8 cellular contexts compared by ENCODE assay signal in the genomic region with DNA sequence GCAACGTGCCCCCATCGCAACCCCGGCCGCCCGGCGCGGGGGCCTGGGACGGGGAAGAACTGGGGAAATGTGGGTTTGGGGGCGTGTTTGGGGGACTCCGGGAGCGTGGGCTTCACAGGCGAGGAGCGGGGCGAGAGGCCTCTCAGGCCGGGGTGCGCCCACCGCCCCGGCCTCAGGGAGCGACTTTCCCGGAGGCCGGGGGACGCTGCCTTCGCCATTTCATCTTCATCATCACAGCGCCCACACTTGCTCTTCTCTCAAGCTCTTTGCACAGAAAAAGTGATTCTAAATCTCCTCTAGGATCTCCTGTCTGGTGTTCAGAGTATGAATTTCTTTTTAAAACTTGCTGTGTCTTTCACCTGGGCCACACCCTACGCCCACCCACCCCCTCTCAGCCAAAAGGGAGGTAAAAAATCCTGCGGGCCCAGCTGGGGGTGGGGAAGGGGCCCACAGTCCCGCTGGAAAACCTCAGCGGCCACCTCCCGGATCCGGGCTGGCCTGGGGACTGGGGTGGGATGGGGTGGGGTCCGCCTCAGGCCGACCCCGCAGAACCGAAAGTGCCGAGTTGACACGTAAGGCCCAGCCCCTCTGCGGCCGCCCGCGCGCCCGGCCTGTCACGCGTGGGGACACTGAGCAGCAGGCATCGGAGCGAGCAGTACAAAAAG. TPM values are rescaled to one million over a fixed set of nuclear protein-coding genes. Genes with fewer than 3 reads are reported as not detected.
DNase-seq lines count a peak whose midpoint lies in the region; ATAC-seq and TF ChIP-seq lines count a peak whose summit lies in the region.

No MANE protein-coding gene starts in this region.

- no peaks in the 10 kb centered on the region for H3K27me3 ChIP-seq in CD8-positive, alpha-beta memory T cell (ENCODE audit: insufficient read depth, low read length, poor library complexity, severe bottlenecking)
- no peaks in the 10 kb centered on the region for H3K27me3 ChIP-seq in ectodermal cell (ENCODE audit: control insufficient read depth, insufficient read depth, low read length, poor library complexity, severe bottlenecking)

- TSS peak; percentile 64 for BruUV-seq in OCI-LY7 (replicated peaks; lab: Mats Ljungman, UMichigan)

- H4K20me1 ChIP-seq in OCI-LY7 (ENCODE audit: insufficient read depth, low read length), result no peaks in the 10 kb centered on the region

- H3K79me2 ChIP-seq in OCI-LY7 (ENCODE audit: insufficient read depth, low read depth, low read length), result peaks cover 76% of the 10 kb centered on the region

- peak in 1 of 5 donors; percentile 43 for DNase-seq in CD8-positive, alpha-beta memory T cell
- DNase-seq in OCI-LY7 (ENCODE audit: low spot score), result peak; percentile 50
- no peak for DNase-seq in naive B cell
- DNase-seq in NK-92 treated with Interleukin-12 subunit alpha and Interleukin-12 subunit beta, amount 100 ng/mL, for 24 hours (lab: John Stamatoyannopoulos, UW), result no peak
- DNase-seq in NCI-H2029 treated with DMSO at 0.1 percent for 48 hours (lab: John Stamatoyannopoulos, UW), result no peak
- DNase-seq in SHP77 treated with DMSO at 0.1 percent for 48 hours (lab: John Stamatoyannopoulos, UW), result no peak

- intact Hi-C loops in OCI-LY7 (cut with micrococcal nuclease; ENCODE audit: unreplicated experiment), result loop anchor here (1.0 to 10.0 kb wide), 8 partner anchors 7 to 2002 kb away; a partner anchor contains a TSS

- H3K4me3 Mint-ChIP-seq in CD8-positive, alpha-beta memory T cell, result peak overlapping the region; percentile 89 to 99 (median 96)
- peak overlapping the region; percentile 88 to 99 (median 96) for H3K4me3 Mint-ChIP-seq in naive B cell

- peak overlapping the region; percentile 92 to 99 (median 95) for H3K27ac Mint-ChIP-seq in CD8-positive, alpha-beta memory T cell
- peak overlapping the region; percentile 94 to 99 (median 96) for H3K27ac Mint-ChIP-seq in naive B cell

- H3K4me3 ChIP-seq in CD8-positive, alpha-beta memory T cell (ENCODE audit: low read length), result peak overlapping the region; percentile 46
- H3K4me3 ChIP-seq in OCI-LY7 (ENCODE audit: low read depth, low read length, poor library complexity, severe bottlenecking) (peak overlapping the region; percentile 88), ectodermal cell (ENCODE audit: insufficient read depth, low read depth, low read length) (peak overlapping the region; percentile 61)

- POLR2A ChIA-PET in CD8-positive, alpha-beta memory T cell (lab: Charles Lee), result interaction anchor here (0.6 to 7.8 kb wide), 12 partner anchors 9 to 367 kb away, joined by 3 to 197 read pairs (median 4); a partner anchor contains a TSS
- POLR2A ChIA-PET in OCI-LY7 (lab: Charles Lee), result interaction anchor here (0.6 to 4.9 kb wide), 8 partner anchors 8 to 1561 kb away, joined by 3 to 26 read pairs (median 6); a partner anchor contains a TSS

- H3K27ac ChIP-seq in CD8-positive, alpha-beta memory T cell (ENCODE audit: low read depth, low read length), result peak overlapping the region; percentile 98
- peak overlapping the region; percentile 98 for H3K27ac ChIP-seq in OCI-LY7 (ENCODE audit: low read depth, low read length, poor library complexity, severe bottlenecking)
- peak overlapping the region; percentile 98 for H3K27ac ChIP-seq in ectodermal cell (ENCODE audit: insufficient read depth, low read depth, low read length, poor library complexity, severe bottlenecking)

- peaks cover 10 to 68% (median 12%) of the 10 kb centered on the region in 3 donors for H3K36me3 Mint-ChIP-seq in CD8-positive, alpha-beta memory T cell
- H3K36me3 Mint-ChIP-seq in naive B cell, result peaks cover 12% of the 10 kb centered on the region in 2 donors

- H3K9me3 Mint-ChIP-seq in CD8-positive, alpha-beta memory T cell, result no peaks in the 10 kb centered on the region
- no peaks in the 10 kb centered on the region for H3K9me3 Mint-ChIP-seq in naive B cell

- 0% methylated on average over 45 to 46 of the region's 46 CpGs for WGBS in ectodermal cell, 2 experiments

- H3K9me2 ChIP-seq in OCI-LY7 (ENCODE audit: insufficient read depth, low read length), result no peaks in the 10 kb centered on the region

- TF ChIP-seq CTCF in OCI-LY7 (conservative IDR thresholded peaks at IDR 0.05; ENCODE audit: low read length), result no peak

- H2AFZ ChIP-seq in OCI-LY7 (ENCODE audit: low read length), result peak overlapping the region; percentile 52; the same call in 1 of the 2 replicates

- peak; percentile 19 for ATAC-seq in GM21528 (IDR thresholded peaks at IDR 0.05; ENCODE audit: low FRiP score, unreplicated experiment)
- ATAC-seq in naive B cell (ENCODE audit: low read depth in 2 of 2), result no peak

- H3K4me1 Mint-ChIP-seq in CD8-positive, alpha-beta memory T cell, result peaks cover 53 to 63% (median 56%) of the 10 kb centered on the region in 3 donors
- peaks cover 35 to 45% (median 44%) of the 10 kb centered on the region in 3 donors for H3K4me1 Mint-ChIP-seq in naive B cell

- H3K4me1 ChIP-seq in CD8-positive, alpha-beta memory T cell (ENCODE audit: insufficient read depth, low read length), result peaks cover 44% of the 10 kb centered on the region
- H3K4me1 ChIP-seq in OCI-LY7 (ENCODE audit: insufficient read depth, low read length, poor library complexity, severe bottlenecking) (peaks cover 53% of the 10 kb centered on the region), ectodermal cell (ENCODE audit: control insufficient read depth, insufficient read depth, low read length) (peaks cover 13% of the 10 kb centered on the region)

- H3K27me3 Mint-ChIP-seq in CD8-positive, alpha-beta memory T cell, result peaks cover 0 to 11% of the 10 kb centered on the region in 2 donors
- H3K27me3 Mint-ChIP-seq in naive B cell, result no peaks in the 10 kb centered on the region

- H3K9me3 ChIP-seq in CD8-positive, alpha-beta memory T cell (ENCODE audit: low read length), result no peaks in the 10 kb centered on the region
- H3K9me3 ChIP-seq in OCI-LY7 (ENCODE audit: low read length) (no peaks in the 10 kb centered on the region), ectodermal cell (ENCODE audit: control insufficient read depth, low read length) (no peaks in the 10 kb centered on the region)

- CTCF ChIA-PET in CD8-positive, alpha-beta memory T cell (lab: Charles Lee), result interaction anchor here (1.6 to 6.9 kb wide), 4 partner anchors 10 to 367 kb away, joined by 8 to 56 read pairs (median 40); a partner anchor contains a TSS
- CTCF ChIA-PET in OCI-LY7 (lab: Charles Lee; ENCODE audit: unreplicated experiment), result no interaction called here

- peaks cover 21% of the 10 kb centered on the region for H3K36me3 ChIP-seq in CD8-positive, alpha-beta memory T cell (ENCODE audit: insufficient read depth, low read length)
- H3K36me3 ChIP-seq in OCI-LY7 (ENCODE audit: insufficient read depth, low read length), result peaks cover 45% of the 10 kb centered on the region
- H3K36me3 ChIP-seq in ectodermal cell (ENCODE audit: control insufficient read depth, insufficient read depth, low read length), result peaks cover 7% of the 10 kb centered on the region

- H3K4me2 ChIP-seq in OCI-LY7 (ENCODE audit: low read length), result peak overlapping the region; percentile 94

RNA-seq across cellular contexts. Expression of a gene that starts 7.4 kb away (rescaled TPM):
- total RNA-seq in CD8-positive, alpha-beta memory T cell, result 10 to 100 TPM; 47.1 to 48.7 TPM
- 10.0 TPM for polyA plus RNA-seq in CD8-positive, alpha-beta memory T cell
- 59.4 and 65.7 TPM in 2 replicates for total RNA-seq in OCI-LY7 (2014; rRNA removed; shearing (Covaris generic))
- total RNA-seq in OCI-LY7 (2022), result 45.3 and 54.7 TPM in 2 replicates
- polyA plus RNA-seq in ectodermal cell (2013, experiment 1 of 4), result 52.6 TPM
- polyA plus RNA-seq in ectodermal cell (2013, experiment 2 of 4), result 48.3 TPM
- 44.7 TPM for polyA plus RNA-seq in ectodermal cell (2013, experiment 3 of 4)
- polyA plus RNA-seq in ectodermal cell (2013, experiment 4 of 4), result 45.3 TPM
- polyA plus RNA-seq in naive B cell (ENCODE audit: low read depth in 6 of 6), result 10 to 100 TPM in 4 of 6 donors, 1 to 10 TPM in 2; 4.7 to 26.8 (median 14.5) TPM

RNA-seq across cellular contexts. Expression of a gene that starts 28.6 kb away (rescaled TPM):
- total RNA-seq in CD8-positive, alpha-beta memory T cell, result 1 to 10 TPM; 9.1 TPM
- polyA plus RNA-seq in CD8-positive, alpha-beta memory T cell, result 1.3 TPM
- total RNA-seq in OCI-LY7 (2014; rRNA removed; shearing (Covaris generic)), result 13.6 and 17.3 TPM in 2 replicates
- total RNA-seq in OCI-LY7 (2022), result 16.9 and 24.2 TPM in 2 replicates
- 36.1 TPM for polyA plus RNA-seq in ectodermal cell (2013, experiment 1 of 4)
- polyA plus RNA-seq in ectodermal cell (2013, experiment 2 of 4), result 48.7 TPM
- polyA plus RNA-seq in ectodermal cell (2013, experiment 3 of 4), result 38.5 TPM
- polyA plus RNA-seq in ectodermal cell (2013, experiment 4 of 4), result 45.1 TPM
- under 1 TPM in 3 of 6 donors, not detected in 3; 0.16 to 0.52 (median 0.30) TPM for polyA plus RNA-seq in naive B cell (ENCODE audit: low read depth in 6 of 6)
